Comparison of ENCODE assay signal across 15 cellular contexts in genomic region chrX:46917634-46918033, GRCh38. TPM values are rescaled to one million over a fixed set of nuclear protein-coding genes. Genes with fewer than 3 reads are reported as not detected.
DNase-seq lines count a peak whose midpoint lies in the region; ATAC-seq, FAIRE-seq and TF ChIP-seq lines count a peak whose summit lies in the region.
"Had no signal": no experiment of that assay in that cellular context is flagged by ENCODE, and none has a peak within 500 bp of the region (broad histone marks: within the 10 kb centered on the region; RNA-seq: fewer than 3 reads in every experiment).

No MANE protein-coding gene starts in this region.

- no peak overlapping the region for H3K9ac ChIP-seq in GM12878 (ENCODE audit: control insufficient read depth, insufficient read depth, low read length)
- H3K9ac ChIP-seq: BLaER1 treated with 17β-estradiol and CSF1 and Interleukin-3, amounts not matched to agents 10 nM and 100 nM had no signal

- H3K4me1 ChIP-seq in breast epithelium (no peaks in the 10 kb centered on the region), GM12878 (ENCODE audit: control insufficient read depth, insufficient read depth, low read length) (no peaks in the 10 kb centered on the region)

- in situ Hi-C loops in GM12878 (cut with MboI): no loop called here

- H3K36me3 ChIP-seq in breast epithelium: no peaks in the 10 kb centered on the region
- H3K36me3 ChIP-seq in GM12878 (ENCODE audit: control insufficient read depth in 2 of 2, insufficient read depth in 2 of 2, low read length in 1 of 2): no peaks in the 10 kb centered on the region

- RAD21 ChIA-PET in GM12878 (lab: Charles Lee; ENCODE audit: unreplicated experiment): no interaction called here

- no peak for FAIRE-seq in GM12878 (lab: Jason Lieb, UNC)
- FAIRE-seq: G401.6, GM12892, H1 had no signal

- 43% methylated on average over 1 of the region's 1 CpG for WGBS in GM12878 (ENCODE audit: insufficient coverage, insufficient replicate concordance, low lambda C conversion rate, missing lambda C conversion rate)

- DNase-seq in MCF 10A (ENCODE audit: unreplicated experiment): no peak
- no peak for DNase-seq in breast epithelium (ENCODE audit: low spot score in 2 of 2)
- no peak for DNase-seq in GM12878 (ENCODE audit: low read depth, low spot score)
- no peak for DNase-seq in neural crest cell (ENCODE audit: low read depth, low spot score)
- no peak for DNase-seq in NCI-H1092 (lab: John Stamatoyannopoulos, UW)
- no peak for DNase-seq in foreskin melanocyte
- DNase-seq in activated naive CD8-positive, alpha-beta T cell treated with anti-CD3 and anti-CD28 coated beads for 36 hours: no peak
- DNase-seq: 8988T; Calu3; CD8-positive, alpha-beta T cell; H9 had no signal

- H3K4me2 ChIP-seq in GM12878 (ENCODE audit: control insufficient read depth, insufficient read depth): no peak overlapping the region
- H3K4me2 ChIP-seq: BLaER1 treated with 17β-estradiol and CSF1 and Interleukin-3, amounts not matched to agents 10 nM and 100 nM had no signal

- POLR2A ChIA-PET in MCF 10A (lab: Yijun Ruan, JAX) (no interaction called here), GM12878 (lab: Charles Lee) (no interaction called here)

- H3K27ac Mint-ChIP-seq in MCF 10A (ENCODE audit: low read depth, unreplicated experiment) (peak overlapping the region; percentile 59), neural crest cell (ENCODE audit: unreplicated experiment) (no peak overlapping the region)
- no peak overlapping the region for H3K27ac Mint-ChIP-seq in activated naive CD8-positive, alpha-beta T cell treated with anti-CD3 and anti-CD28 coated beads for 36 hours
- H3K27ac Mint-ChIP-seq: CD8-positive, alpha-beta T cell; H9 had no signal

- H2AFZ ChIP-seq in GM12878 (ENCODE audit: control insufficient read depth, low read depth, low read length): no peak overlapping the region

- no peak overlapping the region for H3K4me3 ChIP-seq in breast epithelium
- no peak overlapping the region for H3K4me3 ChIP-seq in GM12878
- H3K4me3 ChIP-seq: BLaER1 treated with 17β-estradiol and CSF1 and Interleukin-3, amounts not matched to agents 10 nM and 100 nM had no signal

- H3K4me1 Mint-ChIP-seq in MCF 10A (ENCODE audit: insufficient read depth, unreplicated experiment) (no peaks in the 10 kb centered on the region), neural crest cell (peaks cover 26% of the 10 kb centered on the region)
- H3K4me1 Mint-ChIP-seq in activated naive CD8-positive, alpha-beta T cell treated with anti-CD3 and anti-CD28 coated beads for 36 hours: peaks cover 6% of the 10 kb centered on the region

- BruUV-seq in MCF 10A (replicated peaks; lab: Mats Ljungman, UMichigan) (no TSS peak), GM12878 (replicated peaks; lab: Mats Ljungman, UMichigan) (no TSS peak)

- no peak for TF ChIP-seq RAD21 in GM12878 (IDR thresholded peaks at IDR 0.05; ENCODE audit: insufficient read depth, low read depth, low read length)

- H3K9me3 ChIP-seq in breast epithelium (peaks cover 0 to 16% of the 10 kb centered on the region in 2 donors), GM12878 (replicated peaks; ENCODE audit: control insufficient read depth, insufficient read depth, low read length) (peaks cover 5% of the 10 kb centered on the region; the same call in 2 of the 3 replicates)

- H3K27me3 ChIP-seq in breast epithelium (peaks cover 0 to 22% of the 10 kb centered on the region in 2 donors), GM12878 (replicated peaks in 1 of 2; ENCODE audit: control insufficient read depth in 2 of 2, insufficient read depth in 2 of 2, low read length in 1 of 2) (peaks cover 0 to 1% of the 10 kb centered on the region in 2 experiments; a peak in 3 of 4 replicates)
- H3K27me3 ChIP-seq: BLaER1 treated with 17β-estradiol and CSF1 and Interleukin-3, amounts not matched to agents 10 nM and 100 nM had no signal

- CTCF ChIA-PET in MCF 10A (lab: Yijun Ruan, JAX): no interaction called here
- CTCF ChIA-PET in GM12878 (lab: Yijun Ruan, JAX): interaction anchor here (1.0 kb wide), 1 partner anchor 60 kb away, joined by 3 read pairs; no protein-coding TSS in a partner anchor

- H3K27me3 Mint-ChIP-seq in MCF 10A (ENCODE audit: insufficient read depth, unreplicated experiment) (peaks cover 72% of the 10 kb centered on the region), neural crest cell (ENCODE audit: low read depth) (no peaks in the 10 kb centered on the region)
- H3K27me3 Mint-ChIP-seq in activated naive CD8-positive, alpha-beta T cell treated with anti-CD3 and anti-CD28 coated beads for 36 hours: peaks cover 53% of the 10 kb centered on the region

- ATAC-seq in GM12878: no peak
- ATAC-seq: CD8-positive, alpha-beta T cell had no signal

- SMC1A ChIA-PET in GM12878 (lab: Charles Lee; ENCODE audit: uncharacterized antibody, unreplicated experiment): interaction anchor here (1.0 to 1.4 kb wide), 3 partner anchors 13 to 79 kb away, joined by 3 read pairs; no protein-coding TSS in a partner anchor

- no peak for TF ChIP-seq POLR2A in breast epithelium (IDR thresholded peaks at IDR 0.05)
- TF ChIP-seq POLR2A in GM12878 (IDR thresholded peaks at IDR 0.05; ENCODE audit: low read depth, low read length): no peak

- no peaks in the 10 kb centered on the region for H4K20me1 ChIP-seq in GM12878 (ENCODE audit: control insufficient read depth, insufficient read depth)

- no peak overlapping the region for H3K4me3 Mint-ChIP-seq in MCF 10A (ENCODE audit: unreplicated experiment)
- peak overlapping the region; percentile 48 for H3K4me3 Mint-ChIP-seq in neural crest cell
- H3K4me3 Mint-ChIP-seq in activated naive CD8-positive, alpha-beta T cell treated with anti-CD3 and anti-CD28 coated beads for 36 hours: no peak overlapping the region
- H3K4me3 Mint-ChIP-seq: CD8-positive, alpha-beta T cell; H9 had no signal

- intact Hi-C loops in MCF 10A (cut with micrococcal nuclease): no loop called here
- intact Hi-C loops in breast epithelium (cut with DNase I; ENCODE audit: low total_unique reads): no loop called here
- intact Hi-C loops in GM12878 (cut with micrococcal nuclease; ENCODE audit: unreplicated experiment): no loop called here

- H3K9me3 Mint-ChIP-seq in MCF 10A (ENCODE audit: unreplicated experiment): peaks cover 9% of the 10 kb centered on the region
- peaks cover 16% of the 10 kb centered on the region for H3K9me3 Mint-ChIP-seq in neural crest cell
- H3K9me3 Mint-ChIP-seq in activated naive CD8-positive, alpha-beta T cell treated with anti-CD3 and anti-CD28 coated beads for 36 hours: peaks cover 3% of the 10 kb centered on the region
- H3K9me3 Mint-ChIP-seq: CD8-positive, alpha-beta T cell had no signal

- no peak for TF ChIP-seq EP300 in GM12878 (IDR thresholded peaks at IDR 0.05; ENCODE audit: borderline replicate concordance in 1 of 2, control insufficient read depth in 1 of 2, low read depth in 2 of 2, low read length in 2 of 2)

- no peaks in the 10 kb centered on the region; the same call in 1 of the 2 replicates for H3K79me2 ChIP-seq in GM12878 (ENCODE audit: control insufficient read depth, insufficient read depth, low read length)

- TF ChIP-seq CTCF in MCF 10A (IDR thresholded peaks at IDR 0.05; ENCODE audit: unreplicated experiment) (no peak), breast epithelium (IDR thresholded peaks at IDR 0.05) (no peak), GM12878 (IDR thresholded peaks at IDR 0.05 in 2 of 3, conservative IDR thresholded peaks at IDR 0.05 in 1 of 3; ENCODE audit: control insufficient read depth in 2 of 3, extremely low read depth in 1 of 3, insufficient read depth in 1 of 3, low read depth in 3 of 3, low read length in 3 of 3) (no peak), neural crest cell (conservative IDR thresholded peaks at IDR 0.05) (no peak)

- H3K36me3 Mint-ChIP-seq in MCF 10A (ENCODE audit: insufficient read depth, unreplicated experiment) (peaks cover 4% of the 10 kb centered on the region), neural crest cell (ENCODE audit: low read depth) (peaks cover 18% of the 10 kb centered on the region)
- peaks cover 3% of the 10 kb centered on the region for H3K36me3 Mint-ChIP-seq in activated naive CD8-positive, alpha-beta T cell treated with anti-CD3 and anti-CD28 coated beads for 36 hours
- H3K36me3 Mint-ChIP-seq: CD8-positive, alpha-beta T cell had no signal

- no peak overlapping the region for H3K27ac ChIP-seq in breast epithelium
- H3K27ac ChIP-seq in GM12878 (ENCODE audit: control insufficient read depth, insufficient read depth): no peak overlapping the region
- H3K27ac ChIP-seq: BLaER1 treated with 17β-estradiol and CSF1 and Interleukin-3, amounts not matched to agents 10 nM and 100 nM had no signal

TF ChIP-seq in GM12878, 131 proteins besides CTCF, POLR2A, EP300 and RAD21 (continues in another document):
- 0 out of 2 replicates have a peak, but pooled peaks have one; percentile 6 for TF ChIP-seq PKNOX1 (IDR thresholded peaks at IDR 0.05)

RNA-seq across cellular contexts. Expression of gene JADE3, which starts 5.4 kb away (rescaled TPM):
- total RNA-seq in MCF 10A (2022) (7.8 and 9.4 TPM in 2 replicates), breast epithelium (10 to 100 TPM in 2 of 3 donors, 1 to 10 TPM in 1; 7.5 to 20.8 (median 12.8) TPM), GM12878 (2014; rRNA removed) (0.51 and 0.54 TPM in 2 replicates), GM12878 (2014; rRNA removed; fragmentation: Illumina TruSeq; extraction: Trizol) (0.51 and 0.63 TPM in 2 replicates), GM12878 (2021) (0.80 and 0.88 TPM in 2 replicates), neural crest cell (18.1 and 18.8 TPM in 2 replicates)
- total RNA-seq in GM12878 (2013; cell fraction: nucleolus; rRNA removed): 8.0 and 9.6 TPM in 2 replicates
- 1.4 TPM for polyA plus RNA-seq in GM12878 (2011; ENCODE audit: low read depth)
- polyA plus RNA-seq in GM12878 (2011; rRNA removed) (12.9 and 13.0 TPM in 2 replicates), GM12878 (2014; fragmentation: Illumina TruSeq; extraction: Trizol) (0.75 and 0.82 TPM in 2 replicates), GM12878 (2014; fragmentation: Nextera tagmentation; extraction: Ambion mirVana) (under 1 TPM; 0.06 to 0.13 TPM), GM12878 (2014; rRNA removed) (0.32 and 0.39 TPM in 2 replicates), GM12878 (2016; fragmentation: Nextera tagmentation; extraction: Ambion mirVana) (under 1 TPM; 0.67 to 0.78 TPM)
- 5.9 TPM in 2 replicates for polyA plus RNA-seq in GM12878 (2011; cell fraction: cytosol; rRNA removed)
- 8.1 and 9.8 TPM in 2 replicates for polyA plus RNA-seq in GM12878 (2011; cell fraction: nucleus; rRNA removed)
- 2.4 and 3.5 TPM in 2 replicates for polyA plus RNA-seq in GM12878 (2012)
- 9.3 and 12.7 TPM in 2 replicates for polyA minus RNA-seq in GM12878 (2011; rRNA and poly(A)+ RNA removed)
- polyA minus RNA-seq in GM12878 (2011; cell fraction: cytosol; rRNA and poly(A)+ RNA removed): 3.9 and 4.8 TPM in 2 replicates
- polyA minus RNA-seq in GM12878 (2011; cell fraction: nucleus; rRNA and poly(A)+ RNA removed): 3.1 and 4.9 TPM in 2 replicates
- under 1 TPM; 0.54 to 0.85 TPM for total RNA-seq in activated naive CD8-positive, alpha-beta T cell treated with anti-CD3 and anti-CD28 coated beads for 36 hours
- total RNA-seq: CD8-positive, alpha-beta T cell had no signal
